8 cellular contexts compared by ENCODE assay signal in the genomic region with DNA sequence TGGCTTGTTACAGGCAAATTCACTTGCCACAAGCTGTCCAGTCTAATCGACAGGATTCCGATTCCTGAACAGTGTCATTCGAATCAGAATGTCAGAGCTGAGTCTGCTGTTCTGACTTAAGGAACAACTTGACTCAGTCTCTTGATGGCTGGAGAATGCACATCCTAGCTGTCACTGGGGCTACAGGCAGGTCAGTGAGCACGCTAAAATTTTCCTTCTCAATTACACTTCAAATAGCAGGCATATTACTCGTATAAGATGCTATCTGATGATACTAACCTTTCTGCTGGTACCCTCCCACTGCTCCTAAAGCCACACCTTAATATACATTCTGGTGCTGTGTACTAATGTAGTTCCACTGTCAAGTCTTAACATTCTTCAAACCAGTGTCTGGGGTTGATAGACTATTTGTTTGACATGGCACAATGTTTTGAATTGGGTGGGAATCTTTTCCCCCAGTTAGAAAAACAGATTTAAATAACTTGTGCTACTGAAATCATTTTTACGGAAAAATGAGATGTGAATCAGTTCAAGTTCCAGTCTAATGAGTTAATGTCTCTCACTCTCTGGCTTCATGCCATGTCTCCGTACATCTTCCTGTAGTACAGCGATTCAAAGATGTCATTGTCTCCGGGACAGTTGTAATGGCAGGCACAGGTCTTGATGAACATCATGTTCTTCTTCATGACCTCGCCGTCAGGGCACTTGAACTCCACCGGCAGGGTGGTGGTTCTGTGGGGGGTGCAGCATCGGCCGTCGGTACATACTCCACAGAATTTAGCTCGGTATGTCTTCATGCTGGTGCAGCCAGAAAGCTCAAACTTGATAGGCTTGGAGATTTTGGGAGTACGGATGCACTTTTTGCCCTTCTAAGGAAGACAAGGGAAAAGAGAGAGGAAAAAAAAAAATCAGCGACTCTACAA. TPM values are rescaled to one million over a fixed set of nuclear protein-coding genes. Genes with fewer than 3 reads are reported as not detected.
DNase-seq lines count a peak whose midpoint lies in the region; ATAC-seq and TF ChIP-seq lines count a peak whose summit lies in the region.

No MANE protein-coding gene starts in this region.

- H3K27me3 ChIP-seq in right atrium auricular region (no peaks in the 10 kb centered on the region), prostate gland (replicated peaks; ENCODE audit: insufficient read depth) (no peaks in the 10 kb centered on the region)

- no peak overlapping the region for H3K27ac Mint-ChIP-seq in activated B cell treated with CpG ODN at 0.5 μM for 24 hours
- no peak overlapping the region for H3K27ac Mint-ChIP-seq in activated T-cell treated with anti-CD3 and anti-CD28 coated beads, Interleukin-2, amount 50 U/mL, for 24 hours

- intact Hi-C loops in activated B cell treated with CpG ODN at 0.5 μM for 24 hours (cut with micrococcal nuclease) = no loop called here
- intact Hi-C loops in prostate gland (cut with DNase I) = no loop called here

- WGBS in prostate gland = 55% methylated on average over 18 of the region's 18 CpGs

- peaks cover 33% of the 10 kb centered on the region for H3K27me3 Mint-ChIP-seq in activated B cell treated with CpG ODN at 0.5 μM for 24 hours
- peaks cover 72% of the 10 kb centered on the region for H3K27me3 Mint-ChIP-seq in activated T-cell treated with anti-CD3 and anti-CD28 coated beads, Interleukin-2, amount 50 U/mL, for 24 hours

- no peak for TF ChIP-seq CTCF in activated B cell treated with CpG ODN at 0.5 μM for 24 hours (IDR thresholded peaks at IDR 0.05)
- no peak for TF ChIP-seq CTCF in right atrium auricular region (IDR thresholded peaks at IDR 0.05)
- no peak for TF ChIP-seq CTCF in prostate gland (IDR thresholded peaks at IDR 0.05)

- H3K9me3 Mint-ChIP-seq in activated B cell treated with CpG ODN at 0.5 μM for 24 hours = no peaks in the 10 kb centered on the region
- H3K9me3 Mint-ChIP-seq in activated T-cell treated with anti-CD3 and anti-CD28 coated beads, Interleukin-2, amount 50 U/mL, for 24 hours = no peaks in the 10 kb centered on the region

- CTCF ChIA-PET in activated B cell treated with CpG ODN at 0.5 μM for 24 hours (lab: Charles Lee) = interaction anchor here (0.9 to 1.7 kb wide), 3 partner anchors 10 to 33 kb away, joined by 3 to 8 read pairs (median 3); no protein-coding TSS in a partner anchor

- peak overlapping the region; percentile 20 for H3K4me3 Mint-ChIP-seq in activated B cell treated with CpG ODN at 0.5 μM for 24 hours
- no peak overlapping the region for H3K4me3 Mint-ChIP-seq in activated T-cell treated with anti-CD3 and anti-CD28 coated beads, Interleukin-2, amount 50 U/mL, for 24 hours

- H3K4me3 ChIP-seq in right atrium auricular region (peak overlapping the region; percentile 73 to 88), prostate gland (peak overlapping the region; percentile 51 to 52)

- H3K9me3 ChIP-seq in right atrium auricular region = no peaks in the 10 kb centered on the region
- no peaks in the 10 kb centered on the region for H3K9me3 ChIP-seq in prostate gland

- no peak for TF ChIP-seq POLR2A in prostate gland (IDR thresholded peaks at IDR 0.05)

- peaks cover 0 to 41% of the 10 kb centered on the region in 2 donors for H3K4me1 ChIP-seq in right atrium auricular region
- no peaks in the 10 kb centered on the region for H3K4me1 ChIP-seq in prostate gland (replicated peaks)

- POLR2A ChIA-PET in activated B cell treated with CpG ODN at 0.5 μM for 24 hours (lab: Charles Lee) = no interaction called here

- ATAC-seq in activated B cell treated with CpG ODN at 0.5 μM for 24 hours (ENCODE audit: low read depth) = no peak

- DNase-seq in Daoy (ENCODE audit: low read depth) (peak; percentile 74), activated B cell treated with CpG ODN at 0.5 μM for 24 hours (no peak), right atrium auricular region (ENCODE audit: low spot score) (no peak), prostate gland (ENCODE audit: low spot score) (no peak), MV-4-11 (lab: John Stamatoyannopoulos, UW) (no peak)
- no peak for DNase-seq in activated T-cell treated with anti-CD3 and anti-CD28 coated beads, Interleukin-2, amount 50 U/mL, for 24 hours
- no peak for DNase-seq in stimulated activated CD8-positive, alpha-beta memory T cell treated with anti-CD3 and anti-CD28 coated beads, Interleukin-4, amount 100 ng/mL, for 48 hours
- no peak for DNase-seq in stimulated activated CD4-positive, alpha-beta T cell treated with anti-CD3 and anti-CD28 coated beads, Interleukin-2, amount 100 ng/mL, for 24 hours

- H3K36me3 Mint-ChIP-seq in activated B cell treated with CpG ODN at 0.5 μM for 24 hours (ENCODE audit: low read depth) = no peaks in the 10 kb centered on the region
- no peaks in the 10 kb centered on the region for H3K36me3 Mint-ChIP-seq in activated T-cell treated with anti-CD3 and anti-CD28 coated beads, Interleukin-2, amount 50 U/mL, for 24 hours (ENCODE audit: low read depth)

- H3K27ac ChIP-seq in right atrium auricular region (peak overlapping the region; percentile 86 to 95), prostate gland (peak overlapping the region; percentile 77 to 81)

- peaks cover 30% of the 10 kb centered on the region for H3K36me3 ChIP-seq in right atrium auricular region
- no peaks in the 10 kb centered on the region for H3K36me3 ChIP-seq in prostate gland

- H3K4me1 Mint-ChIP-seq in activated B cell treated with CpG ODN at 0.5 μM for 24 hours = peaks cover 18% of the 10 kb centered on the region
- H3K4me1 Mint-ChIP-seq in activated T-cell treated with anti-CD3 and anti-CD28 coated beads, Interleukin-2, amount 50 U/mL, for 24 hours (ENCODE audit: low read depth) = peaks cover 13% of the 10 kb centered on the region

RNA-seq across cellular contexts. Expression of a gene that starts 2.2 kb away (rescaled TPM):
- 82.6 and 86.6 TPM in 2 replicates for total RNA-seq in Daoy (2014; rRNA removed; shearing (Covaris generic))
- total RNA-seq in activated B cell treated with CpG ODN at 0.5 μM for 24 hours (0.27 and 0.35 TPM in 2 replicates), right atrium auricular region (100 to 1,000 TPM; 203 to 356 TPM), prostate gland (100 to 1,000 TPM in 1 of 2 donors, 10 to 100 TPM in 1; 73.1 to 120 TPM)

Comparison
In these comparisons a context has a peak if more than half of its experiments do, and no peak if none do; other contexts are left out.
1. RNA of a gene that starts 2.2 kb away (total RNA-seq): 203 to 356 TPM in right atrium auricular region, 73.1 to 120 TPM in prostate gland and 82.6 to 86.6 TPM in Daoy; 0.27 to 0.35 TPM in activated B cell treated with CpG ODN at 0.5 μM for 24 hours; every median in the first group is over 10 times any median in the second.